Comparison of ENCODE assay signal across 1 cellular context in the genomic region with DNA sequence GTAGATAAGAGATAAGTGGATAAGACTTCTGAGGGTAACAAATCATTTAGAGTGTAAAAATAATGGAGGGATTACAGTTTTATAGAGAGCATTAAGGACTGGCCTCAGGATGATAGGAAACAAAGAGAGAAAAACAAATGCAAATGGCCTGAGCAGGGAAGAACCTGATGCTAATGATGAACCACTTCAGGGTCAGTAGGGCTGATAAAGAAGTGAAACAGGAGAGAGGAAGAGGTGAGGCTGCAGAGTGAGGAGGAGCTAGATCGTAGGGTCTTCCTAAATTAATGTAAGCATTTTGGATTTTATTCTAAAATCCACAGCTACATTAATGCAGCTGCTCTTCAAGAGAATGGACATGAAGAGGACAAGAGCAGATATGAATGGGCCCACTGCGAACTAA.
TF ChIP-seq lines count a peak whose summit lies in the region.

No MANE protein-coding gene starts in this region.

TF ChIP-seq in GM12878, 131 proteins besides CTCF, POLR2A, EP300 and RAD21:
- TF ChIP-seq CHD2 (IDR thresholded peaks at IDR 0.05; ENCODE audit: borderline replicate concordance, low read depth, low read length) (no peak), PML (IDR thresholded peaks at IDR 0.05; ENCODE audit: low read length) (no peak), FOXK2 (IDR thresholded peaks at IDR 0.05) (no peak), POU2F2 (IDR thresholded peaks at IDR 0.05; ENCODE audit: borderline replicate concordance, low read depth, low read length) (no peak), MTA2 (IDR thresholded peaks at IDR 0.05; ENCODE audit: low read depth) (no peak), PAX8 (IDR thresholded peaks at IDR 0.05) (no peak), CBX3 (IDR thresholded peaks at IDR 0.05; ENCODE audit: borderline replicate concordance, low read depth) (no peak)
